23 cellular contexts compared by ENCODE assay signal in the genomic region with DNA sequence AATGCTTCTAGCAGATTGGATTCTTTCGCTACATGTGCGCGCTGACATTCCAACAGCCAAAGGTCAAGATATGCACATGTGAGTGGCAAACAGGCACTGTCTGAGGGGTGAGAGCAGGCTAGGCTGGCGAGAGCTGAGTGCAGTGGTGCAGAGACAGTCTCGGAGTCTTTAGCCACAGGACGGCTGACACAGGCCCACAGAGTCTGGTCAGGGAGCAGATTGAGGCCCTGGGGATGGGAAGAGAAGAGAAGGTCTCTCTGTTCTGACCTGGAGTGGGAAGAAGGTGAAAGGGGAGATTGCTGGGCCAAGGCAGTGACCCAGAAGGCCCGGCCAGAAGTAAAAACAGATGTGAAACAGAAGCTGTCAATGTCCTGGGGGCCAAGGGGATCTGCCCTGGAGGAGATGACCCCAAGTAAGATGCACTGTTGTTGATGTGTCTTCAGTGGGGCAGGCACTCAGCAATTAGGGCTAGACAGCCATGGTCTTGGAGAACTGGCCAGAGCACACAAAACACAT.
"Had no signal": no experiment of that assay in that cellular context is flagged by ENCODE, and none has a peak within 500 bp of the region (broad histone marks: within the 10 kb centered on the region; RNA-seq: fewer than 3 reads in every experiment).

No MANE protein-coding gene starts in this region.

- H3K4me1 Mint-ChIP-seq: activated CD4-positive, alpha-beta memory T cell treated with anti-CD3 and anti-CD28 coated beads, Interleukin-2, amount 10 ng/mL, durations not matched to agents 7 days and 5 days; central memory CD8-positive, alpha-beta T cell had no signal

- H3K9me3 ChIP-seq: gastroesophageal sphincter, left lung, suprapubic skin, transverse colon had no signal

- DNase-seq: activated B cell treated with CpG ODN at 0.5 μM for 24 hours; activated CD4-positive, alpha-beta memory T cell treated with anti-CD3 and anti-CD28 coated beads, Interleukin-2, amount 10 ng/mL, durations not matched to agents 7 days and 5 days; activated CD4-positive, alpha-beta T cell treated with anti-CD3 and anti-CD28 coated beads for 4 hours; activated CD8-positive, alpha-beta memory T cell treated with anti-CD3 and anti-CD28 coated beads, Interleukin-2, amount 10 ng/mL, durations not matched to agents 7 days and 5 days; activated naive CD4-positive, alpha-beta T cell treated with Interleukin-2 at 50 U/mL for 16 hours; activated naive CD8-positive, alpha-beta T cell treated with anti-CD3 and anti-CD28 coated beads, Interleukin-2, amount 10 ng/mL, durations not matched to agents 7 days and 5 days; activated T-cell treated with anti-CD3 and anti-CD28 coated beads, Interleukin-2, amount 50 U/mL, for 1 hour; amygdala; left lung; mesendoderm; naive thymus-derived CD8-positive, alpha-beta T cell; nucleus accumbens; SHP77; stimulated activated naive CD8-positive, alpha-beta T cell treated with anti-CD3 and anti-CD28 coated beads, Interleukin-15, amount 100 ng/mL, for 72 hours; transverse colon had no signal

- H3K27me3 Mint-ChIP-seq: activated B cell treated with CpG ODN at 0.5 μM for 24 hours; activated CD4-positive, alpha-beta memory T cell treated with anti-CD3 and anti-CD28 coated beads, Interleukin-2, amount 10 ng/mL, durations not matched to agents 7 days and 5 days; activated CD8-positive, alpha-beta memory T cell treated with anti-CD3 and anti-CD28 coated beads, Interleukin-2, amount 10 ng/mL, durations not matched to agents 7 days and 5 days; activated naive CD8-positive, alpha-beta T cell treated with anti-CD3 and anti-CD28 coated beads, Interleukin-2, amount 10 ng/mL, durations not matched to agents 7 days and 5 days; activated T-helper 17 cell treated with anti-CD3 and anti-CD28 coated beads, Interleukin-2, amount 50 U/mL, for 72 hours; central memory CD8-positive, alpha-beta T cell; naive thymus-derived CD8-positive, alpha-beta T cell; stimulated activated naive CD8-positive, alpha-beta T cell treated with anti-CD3 and anti-CD28 coated beads, Interleukin-15, amount 100 ng/mL, for 72 hours had no signal

- ATAC-seq: activated CD8-positive, alpha-beta memory T cell treated with anti-CD3 and anti-CD28 coated beads, Interleukin-2, amount 10 ng/mL, durations not matched to agents 7 days and 5 days; activated T-helper 17 cell treated with anti-CD3 and anti-CD28 coated beads, Interleukin-2, amount 50 U/mL, for 72 hours; esophagus mucosa; gastroesophageal sphincter; left lung; naive thymus-derived CD8-positive, alpha-beta T cell; stimulated activated naive CD8-positive, alpha-beta T cell treated with anti-CD3 and anti-CD28 coated beads, Interleukin-15, amount 100 ng/mL, for 72 hours had no signal

- H3K9me3 Mint-ChIP-seq: activated B cell treated with CpG ODN at 0.5 μM for 24 hours; activated naive CD8-positive, alpha-beta T cell treated with anti-CD3 and anti-CD28 coated beads, Interleukin-2, amount 10 ng/mL, durations not matched to agents 7 days and 5 days; activated T-helper 17 cell treated with anti-CD3 and anti-CD28 coated beads, Interleukin-2, amount 50 U/mL, for 72 hours; central memory CD8-positive, alpha-beta T cell had no signal

- H3K4me1 ChIP-seq: gastroesophageal sphincter, left lung had no signal

- H3K27ac ChIP-seq: gastroesophageal sphincter, left lung, SK-N-MC, skin epidermis, suprapubic skin had no signal

- H3K27ac Mint-ChIP-seq: activated B cell treated with CpG ODN at 0.5 μM for 24 hours; activated CD4-positive, alpha-beta memory T cell treated with anti-CD3 and anti-CD28 coated beads, Interleukin-2, amount 10 ng/mL, durations not matched to agents 7 days and 5 days; activated CD8-positive, alpha-beta memory T cell treated with anti-CD3 and anti-CD28 coated beads, Interleukin-2, amount 10 ng/mL, durations not matched to agents 7 days and 5 days; activated naive CD8-positive, alpha-beta T cell treated with anti-CD3 and anti-CD28 coated beads, Interleukin-2, amount 10 ng/mL, durations not matched to agents 7 days and 5 days; activated T-helper 17 cell treated with anti-CD3 and anti-CD28 coated beads, Interleukin-2, amount 50 U/mL, for 72 hours had no signal

- H3K4me3 ChIP-seq: coronary artery, gastroesophageal sphincter, left lung, SK-N-MC, skin epidermis, suprapubic skin, transverse colon had no signal

- H3K36me3 ChIP-seq: gastroesophageal sphincter, left lung, suprapubic skin, transverse colon had no signal

- H3K4me3 Mint-ChIP-seq: activated B cell treated with CpG ODN at 0.5 μM for 24 hours; activated CD4-positive, alpha-beta memory T cell treated with anti-CD3 and anti-CD28 coated beads, Interleukin-2, amount 10 ng/mL, durations not matched to agents 7 days and 5 days; activated CD8-positive, alpha-beta memory T cell treated with anti-CD3 and anti-CD28 coated beads, Interleukin-2, amount 10 ng/mL, durations not matched to agents 7 days and 5 days; activated naive CD8-positive, alpha-beta T cell treated with anti-CD3 and anti-CD28 coated beads, Interleukin-2, amount 10 ng/mL, durations not matched to agents 7 days and 5 days; activated T-helper 17 cell treated with anti-CD3 and anti-CD28 coated beads, Interleukin-2, amount 50 U/mL, for 72 hours; central memory CD8-positive, alpha-beta T cell; naive thymus-derived CD8-positive, alpha-beta T cell; stimulated activated naive CD8-positive, alpha-beta T cell treated with anti-CD3 and anti-CD28 coated beads, Interleukin-15, amount 100 ng/mL, for 72 hours had no signal

- H3K36me3 Mint-ChIP-seq: activated CD8-positive, alpha-beta memory T cell treated with anti-CD3 and anti-CD28 coated beads, Interleukin-2, amount 10 ng/mL, durations not matched to agents 7 days and 5 days; naive thymus-derived CD8-positive, alpha-beta T cell had no signal

- H3K27me3 ChIP-seq: gastroesophageal sphincter, left lung, suprapubic skin, transverse colon had no signal
